ENCODE assay signal across 8 cellular contexts in the genomic region with DNA sequence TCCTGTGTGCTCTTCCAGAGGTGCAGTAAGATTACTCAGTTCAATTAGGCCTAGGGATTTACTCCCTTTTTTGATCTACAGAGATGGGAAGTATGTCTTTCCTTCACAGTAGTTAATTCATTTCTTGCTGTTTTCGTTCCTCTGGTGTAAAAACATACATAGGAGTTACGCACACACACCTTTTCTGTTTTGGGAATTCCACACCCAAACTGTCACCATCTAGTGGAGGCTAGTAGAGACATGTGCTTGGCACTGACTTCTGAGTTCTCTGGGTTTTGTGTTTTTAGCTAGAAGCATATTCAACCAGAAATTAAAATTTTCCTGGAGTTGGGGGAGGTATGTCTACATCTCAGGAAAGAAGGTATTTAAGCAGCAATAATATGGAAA. TPM values are rescaled to one million over a fixed set of nuclear protein-coding genes. Genes with fewer than 3 reads are reported as not detected.
DNase-seq lines count a peak whose midpoint lies in the region; ATAC-seq and TF ChIP-seq lines count a peak whose summit lies in the region.

No MANE protein-coding gene starts in this region.

- no peaks in the 10 kb centered on the region for H3K36me3 ChIP-seq in smooth muscle cell (ENCODE audit: low read depth)

- H3K9me3 Mint-ChIP-seq in activated CD8-positive, alpha-beta memory T cell treated with anti-CD3 and anti-CD28 coated beads, Interleukin-2, amount 10 ng/mL, durations not matched to agents 7 days and 5 days (ENCODE audit: low read depth), result no peaks in the 10 kb centered on the region

- H3K27ac ChIP-seq in right cardiac atrium (ENCODE audit: low read length), result peak overlapping the region; percentile 100
- H3K27ac ChIP-seq in smooth muscle cell (ENCODE audit: low read depth), result peak overlapping the region; percentile 91

- WGBS in right cardiac atrium, result 18% methylated on average over 2 of the region's 2 CpGs
- WGBS in smooth muscle cell (ENCODE audit: low lambda C conversion rate), result 34% methylated on average over 2 of the region's 2 CpGs

- H3K4me3 ChIP-seq in right cardiac atrium (ENCODE audit: low read length), result peak overlapping the region; percentile 98
- H3K4me3 ChIP-seq in smooth muscle cell, result peak overlapping the region; percentile 96

- H2AFZ ChIP-seq in smooth muscle cell (ENCODE audit: low read depth), result peak overlapping the region; percentile 62

- TF ChIP-seq CTCF in smooth muscle cell (IDR thresholded peaks at IDR 0.05; ENCODE audit: borderline replicate concordance, insufficient read depth, poor library complexity, severe bottlenecking), result no peak

- H3K36me3 Mint-ChIP-seq in activated CD8-positive, alpha-beta memory T cell treated with anti-CD3 and anti-CD28 coated beads, Interleukin-2, amount 10 ng/mL, durations not matched to agents 7 days and 5 days, result peaks cover 35% of the 10 kb centered on the region
- H3K36me3 Mint-ChIP-seq in T-helper 17 cell (ENCODE audit: low read depth), result no peaks in the 10 kb centered on the region

- no peaks in the 10 kb centered on the region for H3K27me3 ChIP-seq in right cardiac atrium (ENCODE audit: control insufficient read depth, insufficient read depth)
- no peaks in the 10 kb centered on the region for H3K27me3 ChIP-seq in smooth muscle cell (ENCODE audit: low read depth)

- H4K20me1 ChIP-seq in smooth muscle cell (ENCODE audit: low read depth), result peaks cover 57% of the 10 kb centered on the region

- H3K27ac Mint-ChIP-seq in activated CD8-positive, alpha-beta memory T cell treated with anti-CD3 and anti-CD28 coated beads, Interleukin-2, amount 10 ng/mL, durations not matched to agents 7 days and 5 days, result peak overlapping the region; percentile 99
- H3K27ac Mint-ChIP-seq in T-helper 17 cell, result peak overlapping the region; percentile 100

- peak overlapping the region; percentile 95 for H3K9ac ChIP-seq in smooth muscle cell (ENCODE audit: low read depth)

- intact Hi-C loops in right cardiac atrium (cut with DNase I) (loop anchor here in 1 of 4 donors (5.0 kb wide), 1 partner anchor 100 kb away; no protein-coding TSS in a partner anchor), posterior vena cava (cut with DNase I) (no loop called here)

- no peaks in the 10 kb centered on the region for H3K27me3 Mint-ChIP-seq in activated CD8-positive, alpha-beta memory T cell treated with anti-CD3 and anti-CD28 coated beads, Interleukin-2, amount 10 ng/mL, durations not matched to agents 7 days and 5 days
- no peaks in the 10 kb centered on the region for H3K27me3 Mint-ChIP-seq in T-helper 17 cell

- no peak for DNase-seq in activated CD8-positive, alpha-beta memory T cell treated with anti-CD3 and anti-CD28 coated beads, Interleukin-2, amount 10 ng/mL, durations not matched to agents 7 days and 5 days
- DNase-seq in activated CD8-positive, alpha-beta memory T cell treated with anti-CD3 and anti-CD28 coated beads for 24 hours, result no peak
- no peak for DNase-seq in T-helper 17 cell
- DNase-seq in right cardiac atrium, result no peak
- no peak for DNase-seq in smooth muscle cell (lab: John Stamatoyannopoulos, UW; ENCODE audit: unreplicated experiment)
- no peak for DNase-seq in posterior vena cava (ENCODE audit: low spot score)

- peaks cover 57% of the 10 kb centered on the region for H3K79me2 ChIP-seq in smooth muscle cell (ENCODE audit: low read depth)

- H3K4me1 ChIP-seq in right cardiac atrium (ENCODE audit: control insufficient read depth, insufficient read depth, low read length) (peaks cover 22% of the 10 kb centered on the region), smooth muscle cell (ENCODE audit: low read depth) (peaks cover 57% of the 10 kb centered on the region)

- H3K9me3 ChIP-seq in T-helper 17 cell (ENCODE audit: control insufficient read depth, low read length, poor library complexity, severe bottlenecking), result no peaks in the 10 kb centered on the region
- no peaks in the 10 kb centered on the region for H3K9me3 ChIP-seq in right cardiac atrium (ENCODE audit: control insufficient read depth, low read length)
- no peaks in the 10 kb centered on the region for H3K9me3 ChIP-seq in smooth muscle cell (replicated peaks; ENCODE audit: low read depth)

- H3K4me1 Mint-ChIP-seq in activated CD8-positive, alpha-beta memory T cell treated with anti-CD3 and anti-CD28 coated beads, Interleukin-2, amount 10 ng/mL, durations not matched to agents 7 days and 5 days, result peaks cover 67% of the 10 kb centered on the region
- H3K4me1 Mint-ChIP-seq in T-helper 17 cell, result peaks cover 65% of the 10 kb centered on the region

- H3K4me3 Mint-ChIP-seq in activated CD8-positive, alpha-beta memory T cell treated with anti-CD3 and anti-CD28 coated beads, Interleukin-2, amount 10 ng/mL, durations not matched to agents 7 days and 5 days, result peak overlapping the region; percentile 96
- peak overlapping the region; percentile 96 for H3K4me3 Mint-ChIP-seq in T-helper 17 cell

- no peak for ATAC-seq in activated CD8-positive, alpha-beta memory T cell treated with anti-CD3 and anti-CD28 coated beads, Interleukin-2, amount 10 ng/mL, durations not matched to agents 7 days and 5 days
- ATAC-seq in T-helper 17 cell, result no peak
- ATAC-seq in right cardiac atrium, result no peak
- ATAC-seq in esophagus mucosa, result no peak
- ATAC-seq in HG03432 (IDR thresholded peaks at IDR 0.05; ENCODE audit: unreplicated experiment), result no peak

- peaks cover 19% of the 10 kb centered on the region for H3F3A ChIP-seq in smooth muscle cell (ENCODE audit: low read depth)

- H3K4me2 ChIP-seq in smooth muscle cell, result peak overlapping the region; percentile 100

- CTCF ChIA-PET in activated CD8-positive, alpha-beta memory T cell treated with anti-CD3 and anti-CD28 coated beads, Interleukin-2, amount 10 ng/mL, durations not matched to agents 7 days and 5 days (lab: Charles Lee), result interaction anchor here (0.8 to 4.8 kb wide), 13 partner anchors 8 to 155 kb away, joined by 3 to 36 read pairs (median 3); a partner anchor contains a TSS

RNA-seq across cellular contexts. Expression of a gene that starts 1.4 kb away (rescaled TPM):
- 10 to 100 TPM; 62.9 to 66.4 TPM for total RNA-seq in activated CD8-positive, alpha-beta memory T cell treated with anti-CD3 and anti-CD28 coated beads, Interleukin-2, amount 10 ng/mL, durations not matched to agents 7 days and 5 days
- 100 to 1,000 TPM in 1 of 2 donors, 10 to 100 TPM in 1; 94.7 to 101 TPM for total RNA-seq in T-helper 17 cell
- total RNA-seq in right cardiac atrium, result 10 to 100 TPM; 16.5 to 25.9 (median 22.1) TPM
- 9.1 TPM for polyA plus RNA-seq in right cardiac atrium
- total RNA-seq in smooth muscle cell, result 20.3 and 25.9 TPM in 2 replicates
- 14.4 and 15.8 TPM in 2 replicates for polyA plus RNA-seq in smooth muscle cell
- total RNA-seq in esophagus mucosa, result 35.2 TPM
- 10 to 100 TPM; 35.1 to 43.8 TPM for total RNA-seq in posterior vena cava

RNA-seq across cellular contexts. Expression of a gene that starts 38.1 kb away (rescaled TPM):
- total RNA-seq in activated CD8-positive, alpha-beta memory T cell treated with anti-CD3 and anti-CD28 coated beads, Interleukin-2, amount 10 ng/mL, durations not matched to agents 7 days and 5 days, result not detected
- not detected for total RNA-seq in T-helper 17 cell
- not detected for total RNA-seq in right cardiac atrium
- polyA plus RNA-seq in right cardiac atrium, result not detected
- not detected in 2 replicates for total RNA-seq in smooth muscle cell
- not detected in 2 replicates for polyA plus RNA-seq in smooth muscle cell
- total RNA-seq in esophagus mucosa, result not detected
- total RNA-seq in posterior vena cava, result not detected
